In genomic region chr7:105102557-105103352, GRCh38 we compare ENCODE assay signal across 19 cellular contexts.
DNase-seq lines count a peak whose midpoint lies in the region; ATAC-seq and TF ChIP-seq lines count a peak whose summit lies in the region.
"Had no signal": no experiment of that assay in that cellular context is flagged by ENCODE, and none has a peak within 500 bp of the region (broad histone marks: within the 10 kb centered on the region; RNA-seq: fewer than 3 reads in every experiment).

No MANE protein-coding gene starts in this region.

- CTCF ChIA-PET in T-cell (lab: Charles Lee) = no interaction called here

- H3K36me3 Mint-ChIP-seq in activated T-cell treated with anti-CD3 and anti-CD28 coated beads, Interleukin-2, amount 50 U/mL, for 72 hours (ENCODE audit: insufficient read depth in 2 of 2) = peaks cover 7 to 36% of the 10 kb centered on the region in 2 donors
- peaks cover 60% of the 10 kb centered on the region for H3K36me3 Mint-ChIP-seq in T-cell

- no peaks in the 10 kb centered on the region for H3K27me3 Mint-ChIP-seq in activated T-cell treated with anti-CD3 and anti-CD28 coated beads, Interleukin-2, amount 50 U/mL, for 72 hours (ENCODE audit: low read depth)
- no peaks in the 10 kb centered on the region for H3K27me3 Mint-ChIP-seq in T-cell

- peak overlapping the region in 1 of 2 donors; percentile 16 for H3K4me3 Mint-ChIP-seq in activated T-cell treated with anti-CD3 and anti-CD28 coated beads, Interleukin-2, amount 50 U/mL, for 72 hours
- no peak overlapping the region for H3K4me3 Mint-ChIP-seq in T-cell

- DNase-seq in activated T-cell treated with anti-CD3 and anti-CD28 coated beads, Interleukin-2, amount 50 U/mL, for 72 hours = no peak
- no peak for DNase-seq in activated T-cell treated with anti-CD3 and anti-CD28 coated beads, Interleukin-2, amount 50 U/mL, for 1 hour
- DNase-seq in T-cell (no peak), osteoblast (ENCODE audit: insufficient read length, low spot score, missing footprints) (no peak), NCI-H345 treated with DMSO at 0.1 percent for 48 hours (lab: John Stamatoyannopoulos, UW; ENCODE audit: unreplicated experiment) (no peak), D341Med (ENCODE audit: low spot score) (no peak)
- no peak for DNase-seq in effector memory CD4-positive, alpha-beta T cell
- DNase-seq: amniotic stem cell, GDM1, kidney, MG63, mucosa of descending colon, NCI-H2081 treated with DMSO at 0.1 percent for 48 hours, SW 1271, WERI-Rb-1 had no signal

- H3K27ac Mint-ChIP-seq in activated T-cell treated with anti-CD3 and anti-CD28 coated beads, Interleukin-2, amount 50 U/mL, for 72 hours = peak overlapping the region; percentile 95
- H3K27ac Mint-ChIP-seq in T-cell = peak overlapping the region; percentile 60 to 75

- no peak for TF ChIP-seq CTCF in osteoblast (IDR thresholded peaks at IDR 0.05; ENCODE audit: extremely low read depth, low read depth, low read length)

- no peaks in the 10 kb centered on the region for H3K27me3 ChIP-seq in effector memory CD4-positive, alpha-beta T cell (replicated peaks; ENCODE audit: control insufficient read depth, insufficient read depth, low read length, poor library complexity, severe bottlenecking)
- no peaks in the 10 kb centered on the region for H3K27me3 ChIP-seq in osteoblast (ENCODE audit: insufficient read depth, low read length)
- H3K27me3 ChIP-seq: MG63 had no signal

- peaks cover 51% of the 10 kb centered on the region for H3K4me1 Mint-ChIP-seq in activated T-cell treated with anti-CD3 and anti-CD28 coated beads, Interleukin-2, amount 50 U/mL, for 72 hours (ENCODE audit: low read depth)
- H3K4me1 Mint-ChIP-seq in T-cell = peaks cover 29 to 51% (median 35%) of the 10 kb centered on the region in 3 donors

- peaks cover 69% of the 10 kb centered on the region for H3K36me3 ChIP-seq in effector memory CD4-positive, alpha-beta T cell (ENCODE audit: control insufficient read depth, insufficient read depth, low read length)
- H3K36me3 ChIP-seq in osteoblast (ENCODE audit: insufficient read depth, low read length) = peaks cover 77% of the 10 kb centered on the region

- H3K4me2 ChIP-seq in osteoblast (ENCODE audit: insufficient read depth, low read length) = no peak overlapping the region
- H3K4me2 ChIP-seq: A549 had no signal

- peaks cover 56% of the 10 kb centered on the region for H3K79me2 ChIP-seq in osteoblast (ENCODE audit: insufficient read depth, low read length)

- H3K9me3 Mint-ChIP-seq in activated T-cell treated with anti-CD3 and anti-CD28 coated beads, Interleukin-2, amount 50 U/mL, for 72 hours = no peaks in the 10 kb centered on the region
- no peaks in the 10 kb centered on the region for H3K9me3 Mint-ChIP-seq in T-cell

- no peaks in the 10 kb centered on the region for H3K9me3 ChIP-seq in effector memory CD4-positive, alpha-beta T cell (ENCODE audit: control insufficient read depth, low read length)
- H3K9me3 ChIP-seq in osteoblast (ENCODE audit: low read depth, low read length) = no peaks in the 10 kb centered on the region
- H3K9me3 ChIP-seq: A549, MG63, mucosa of descending colon had no signal

- H3K27ac ChIP-seq in effector memory CD4-positive, alpha-beta T cell (ENCODE audit: insufficient read depth, low read length, poor library complexity, severe bottlenecking) = peak overlapping the region; percentile 8
- peak overlapping the region; percentile 13 for H3K27ac ChIP-seq in osteoblast (ENCODE audit: low read depth, low read length)
- H3K27ac ChIP-seq: A549, parathyroid adenoma, WERI-Rb-1 had no signal

- no peak overlapping the region for H3K4me3 ChIP-seq in effector memory CD4-positive, alpha-beta T cell (ENCODE audit: insufficient read depth, low read depth, low read length, poor library complexity, severe bottlenecking)
- no peak overlapping the region for H3K4me3 ChIP-seq in osteoblast (ENCODE audit: insufficient read depth, low read length)
- H3K4me3 ChIP-seq: A549, MG63, mucosa of descending colon, skin epidermis had no signal

- POLR2A ChIA-PET in T-cell (lab: Charles Lee) = interaction anchor here in 1 of 2 donors (0.5 kb wide), 1 partner anchor 112 kb away, joined by 4 read pairs; no protein-coding TSS in a partner anchor

- H2AFZ ChIP-seq in osteoblast (ENCODE audit: low read length) = no peak overlapping the region
- H2AFZ ChIP-seq: parathyroid adenoma had no signal

- H4K20me1 ChIP-seq in osteoblast (ENCODE audit: insufficient read depth, low read length) = no peaks in the 10 kb centered on the region

- no peak for ATAC-seq in activated T-cell treated with anti-CD3 and anti-CD28 coated beads, Interleukin-2, amount 50 U/mL, for 72 hours (replicated peaks in 1 of 2)
- no peak for ATAC-seq in T-cell (replicated peaks in 1 of 4)
- no peak for ATAC-seq in GM18517 (IDR thresholded peaks at IDR 0.05; ENCODE audit: unreplicated experiment)
- ATAC-seq: A549, mucosa of descending colon had no signal

- H3K4me1 ChIP-seq in effector memory CD4-positive, alpha-beta T cell (ENCODE audit: control insufficient read depth, insufficient read depth, low read length, poor library complexity, severe bottlenecking) = no peaks in the 10 kb centered on the region
- peaks cover 22% of the 10 kb centered on the region for H3K4me1 ChIP-seq in osteoblast (ENCODE audit: insufficient read depth, low read length)
- H3K4me1 ChIP-seq: parathyroid adenoma had no signal
